8 cellular contexts compared by ENCODE assay signal in genomic region chr17:49515196-49515770, GRCh38. TPM values are rescaled to one million over a fixed set of nuclear protein-coding genes. Genes with fewer than 3 reads are reported as not detected.
DNase-seq lines count a peak whose midpoint lies in the region; ATAC-seq and TF ChIP-seq lines count a peak whose summit lies in the region.

No MANE protein-coding gene starts in this region.

- peak overlapping the region; percentile 98 for H3K27ac Mint-ChIP-seq in neural crest cell (ENCODE audit: unreplicated experiment)

- peaks cover 12% of the 10 kb centered on the region for H3K36me3 Mint-ChIP-seq in neural crest cell (ENCODE audit: low read depth)

- H4K20me1 ChIP-seq in SK-N-SH (ENCODE audit: insufficient read depth), result no peaks in the 10 kb centered on the region

- no peaks in the 10 kb centered on the region for H3K79me2 ChIP-seq in SK-N-SH (ENCODE audit: insufficient read depth)

- TF ChIP-seq CTCF in BE2C (IDR thresholded peaks at IDR 0.05; ENCODE audit: low read depth, low read length), result peak; percentile 44
- no peak for TF ChIP-seq CTCF in SK-N-SH (IDR thresholded peaks at IDR 0.05)
- peak; percentile 41 for TF ChIP-seq CTCF in fibroblast of pulmonary artery (IDR thresholded peaks at IDR 0.05; ENCODE audit: low read length, missing control alignments)
- TF ChIP-seq CTCF in neural crest cell (conservative IDR thresholded peaks at IDR 0.05), result no peak

- H3K36me3 ChIP-seq in BE2C (no peaks in the 10 kb centered on the region), SK-N-SH (replicated peaks in 1 of 2; ENCODE audit: control insufficient read depth in 1 of 2, insufficient read depth in 2 of 2, low read length in 1 of 2) (no peaks in the 10 kb centered on the region)

- no peaks in the 10 kb centered on the region for H3K9me2 ChIP-seq in SK-N-SH

- DNase-seq in BE2C, result peak; percentile 95
- peak; percentile 97 for DNase-seq in SK-N-SH
- DNase-seq in fibroblast of pulmonary artery (ENCODE audit: low read depth), result peak; percentile 96
- DNase-seq in neural crest cell (ENCODE audit: low read depth, low spot score), result peak; percentile 51
- no peak for DNase-seq in stimulated activated CD4-positive, alpha-beta T cell treated with anti-CD3 and anti-CD28 coated beads, Interleukin-2, amount 100 ng/mL, for 24 hours

- peaks cover 46% of the 10 kb centered on the region for H3K4me1 Mint-ChIP-seq in neural crest cell

- H3K9me3 Mint-ChIP-seq in neural crest cell, result no peaks in the 10 kb centered on the region

- ATAC-seq in GM19395 (IDR thresholded peaks at IDR 0.05; ENCODE audit: unreplicated experiment), result peak; percentile 94
- ATAC-seq in HG03469 (IDR thresholded peaks at IDR 0.05; ENCODE audit: unreplicated experiment), result peak; percentile 74
- ATAC-seq in GM21367 (IDR thresholded peaks at IDR 0.05; ENCODE audit: unreplicated experiment), result no peak

- H2AFZ ChIP-seq in SK-N-SH (ENCODE audit: low read depth), result peak overlapping the region; percentile 74

- peak overlapping the region; percentile 83 for H3K4me3 Mint-ChIP-seq in neural crest cell

- WGBS in SK-N-SH (ENCODE audit: low lambda C conversion rate), result 17% methylated on average over 6 of the region's 8 CpGs

- peak overlapping the region; percentile 15 to 99; a peak in 3 of 4 replicates for H3K27ac ChIP-seq in SK-N-SH (ENCODE audit: low read depth in 2 of 2, low read length in 1 of 2)

- peaks cover 27% of the 10 kb centered on the region for H3K27me3 Mint-ChIP-seq in neural crest cell (ENCODE audit: low read depth)

- no peak overlapping the region for H3K4me3 ChIP-seq in BE2C (ENCODE audit: low read depth, low read length)
- no peak overlapping the region for H3K4me3 ChIP-seq in SK-N-SH (ENCODE audit: low read depth in 2 of 2, low read length in 1 of 2)
- no peak overlapping the region for H3K4me3 ChIP-seq in fibroblast of pulmonary artery (replicated peaks; ENCODE audit: low read depth, low read length)

- CTCF ChIA-PET in SK-N-SH (lab: Yijun Ruan, JAX), result interaction anchor here (0.7 to 15.7 kb wide), 21 partner anchors 9 to 248 kb away, joined by 3 to 453 read pairs (median 4); partner anchors contain the start of genes NGFR, NXPH3 and SLC35B1

- TF ChIP-seq RAD21 in SK-N-SH (IDR thresholded peaks at IDR 0.05; ENCODE audit: low read length), result peak; percentile 46; the same call in 1 of the 2 replicates

- peak overlapping the region; percentile 18; the same call in 1 of the 2 replicates for H3K4me2 ChIP-seq in SK-N-SH

- H3F3A ChIP-seq in SK-N-SH (replicated peaks; ENCODE audit: insufficient read depth), result no peaks in the 10 kb centered on the region

- H3K4me1 ChIP-seq in BE2C (peaks cover 31% of the 10 kb centered on the region), SK-N-SH (ENCODE audit: control insufficient read depth in 1 of 2, insufficient read depth in 2 of 2, low read depth in 1 of 2, low read length in 1 of 2) (peaks cover 7 to 76% of the 10 kb centered on the region in 2 experiments)

- H3K27me3 ChIP-seq in BE2C (no peaks in the 10 kb centered on the region), SK-N-SH (ENCODE audit: insufficient read depth) (peaks cover 2% of the 10 kb centered on the region; the same call in 1 of the 2 replicates)

- peak in 1 of 2 experiments; percentile 94; a peak in 2 of 4 replicates for TF ChIP-seq EP300 in SK-N-SH (IDR thresholded peaks at IDR 0.05; ENCODE audit: borderline replicate concordance in 1 of 2, low read depth in 1 of 2, low read length in 1 of 2)

- POLR2A ChIA-PET in SK-N-SH (lab: Yijun Ruan, JAX), result interaction anchor here (0.7 to 2.0 kb wide), 9 partner anchors 8 to 184 kb away, joined by 3 to 9 read pairs (median 5); partner anchors contain the start of genes NGFR and PHB1

- H3K9me3 ChIP-seq in BE2C (no peaks in the 10 kb centered on the region), SK-N-SH (no peaks in the 10 kb centered on the region)

- peak overlapping the region; percentile 31 for H3K9ac ChIP-seq in SK-N-SH

TF ChIP-seq in SK-N-SH, 30 proteins besides CTCF, POLR2A, EP300 and RAD21 (continues in another document):
- TF ChIP-seq ZBTB33 (IDR thresholded peaks at IDR 0.05; ENCODE audit: borderline replicate concordance, low read depth) (no peak), JUND (IDR thresholded peaks at IDR 0.05) (no peak), IRF3 (IDR thresholded peaks at IDR 0.05; ENCODE audit: low read depth, low read length) (no peak), POLR2AphosphoS5 (IDR thresholded peaks at IDR 0.05; ENCODE audit: low read depth, low read length) (peak; percentile 79), MAX (IDR thresholded peaks at IDR 0.05; ENCODE audit: low read depth) (peak; percentile 95), SMC3 (IDR thresholded peaks at IDR 0.05; ENCODE audit: low read depth, low read length) (peak; percentile 34; the same call in 1 of the 2 replicates), RCOR1 (IDR thresholded peaks at IDR 0.05; ENCODE audit: low read length) (peak; percentile 97), MXI1 (IDR thresholded peaks at IDR 0.05; ENCODE audit: low read depth, low read length) (peak; percentile 100), FOSL2 (IDR thresholded peaks at IDR 0.05; ENCODE audit: borderline replicate concordance, low read depth) (no peak), RFX5 (IDR thresholded peaks at IDR 0.05; ENCODE audit: low read length) (no peak), REST (IDR thresholded peaks at IDR 0.05; ENCODE audit: low read depth, low read length) (no peak), MEF2A (IDR thresholded peaks at IDR 0.05; ENCODE audit: borderline replicate concordance, low read depth) (no peak), FOXM1 (IDR thresholded peaks at IDR 0.05; ENCODE audit: low read depth) (no peak), FOXJ3 (CRISPR knock-in tag; IDR thresholded peaks at IDR 0.05) (peak; percentile 99), TEAD4 (IDR thresholded peaks at IDR 0.05; ENCODE audit: borderline replicate concordance, insufficient read depth) (no peak), NFIC (IDR thresholded peaks at IDR 0.05; ENCODE audit: borderline replicate concordance) (peak; percentile 61), TAF1 (IDR thresholded peaks at IDR 0.05; ENCODE audit: borderline replicate concordance, low read depth, low read length) (no peak; the same call in 1 of the 2 replicates), NRF1 (IDR thresholded peaks at IDR 0.05; ENCODE audit: low read depth, low read length) (no peak), ELF1 (IDR thresholded peaks at IDR 0.05) (no peak), YY1 (IDR thresholded peaks at IDR 0.05; ENCODE audit: low read depth) (no peak)

RNA-seq across cellular contexts. Expression of gene NGFR, which starts 20.2 kb away (rescaled TPM):
- polyA plus RNA-seq in BE2C (2012; ENCODE audit: insufficient read depth, insufficient read length, low read depth), result 0.48 TPM
- 0.44 and 0.76 TPM in 2 replicates for polyA plus RNA-seq in SK-N-SH (2012; rRNA removed)
- polyA plus RNA-seq in SK-N-SH (2012; cell fraction: cytosol; rRNA removed), result 0.37 and 0.59 TPM in 2 replicates
- 0.52 and 0.66 TPM in 2 replicates for polyA plus RNA-seq in SK-N-SH (2012; cell fraction: nucleus; rRNA removed)
- total RNA-seq in neural crest cell, result 322 and 334 TPM in 2 replicates

Comparison
In these comparisons a context has a peak if more than half of its experiments do, and no peak if none do; other contexts are left out.
1. DNase-seq: peak in BE2C (single experiment), SK-N-SH (single experiment), fibroblast of pulmonary artery (single experiment) and neural crest cell (single experiment); none in stimulated activated CD4-positive, alpha-beta T cell treated with anti-CD3 and anti-CD28 coated beads, Interleukin-2, amount 100 ng/mL, for 24 hours (0 of 2).
2. CTCF ChIP-seq: peak in BE2C (single experiment) and fibroblast of pulmonary artery (single experiment); none in SK-N-SH (single experiment) and neural crest cell (single experiment).